8 cellular contexts compared by ENCODE assay signal in the genomic region with DNA sequence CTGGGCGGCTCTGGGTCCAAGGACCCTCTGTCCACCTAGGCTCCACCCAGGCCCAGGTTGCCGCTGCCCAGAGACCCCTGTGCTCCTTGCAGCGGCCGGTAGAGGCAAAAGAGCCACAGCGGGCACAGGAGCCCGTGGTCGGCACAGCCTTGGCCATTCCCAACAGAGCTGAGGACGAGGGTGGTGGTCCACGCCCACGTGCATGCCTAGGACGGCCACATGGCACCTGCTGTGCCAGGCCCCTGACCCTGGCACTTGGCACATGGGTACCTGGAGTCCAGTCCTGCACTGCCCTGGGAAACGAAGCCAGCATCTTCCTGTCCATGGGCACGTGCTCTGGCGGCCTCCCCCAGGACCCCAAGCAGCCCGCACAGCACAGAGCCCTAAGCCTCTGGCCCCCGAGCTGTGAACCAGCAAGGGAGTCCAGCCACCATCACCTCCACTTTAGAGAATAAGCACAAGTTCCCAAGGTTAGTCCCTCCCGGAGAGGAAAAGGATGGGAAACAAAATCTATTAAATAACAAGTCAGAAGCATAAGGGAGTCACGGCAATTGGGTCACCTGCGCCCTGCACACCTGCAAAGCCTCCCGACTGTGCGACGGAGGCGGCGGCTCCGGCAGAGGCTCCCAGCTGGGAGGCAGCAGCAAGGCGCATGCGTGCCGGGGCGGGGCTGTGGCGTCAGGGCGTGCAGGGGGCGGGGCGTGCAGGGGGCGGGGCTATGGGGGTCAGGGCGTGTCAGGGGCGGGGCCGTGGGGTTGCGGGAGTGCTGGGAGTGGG. TPM values are rescaled to one million over a fixed set of nuclear protein-coding genes. Genes with fewer than 3 reads are reported as not detected.
DNase-seq lines count a peak whose midpoint lies in the region; ATAC-seq and TF ChIP-seq lines count a peak whose summit lies in the region.

No MANE protein-coding gene starts in this region.

- H3K4me1 ChIP-seq in body of pancreas = peaks cover 9% of the 10 kb centered on the region

- DNase-seq in Right ventricle myocardium superior (no peak), cardiac septum (ENCODE audit: low spot score) (no peak), SK-N-MC (ENCODE audit: low read depth, low spot score) (no peak), body of pancreas (peak; percentile 60 to 80 (median 63)), lung microvascular endothelial cell (ENCODE audit: low read depth in 2 of 2) (peak; percentile 36 to 39), dedifferentiated amniotic fluid mesenchymal stem cell (ENCODE audit: extremely low spot score) (no peak)
- DNase-seq in stimulated activated CD8-positive, alpha-beta memory T cell treated with anti-CD3 and anti-CD28 coated beads, Interleukin-7, amount 100 ng/mL, for 4 hours (ENCODE audit: low read depth in 2 of 2) = peak; percentile 11 to 42

- TF ChIP-seq CTCF in body of pancreas (IDR thresholded peaks at IDR 0.05) = no peak

- TF ChIP-seq POLR2A in body of pancreas (IDR thresholded peaks at IDR 0.05) = no peak

- no peaks in the 10 kb centered on the region for H3K27me3 ChIP-seq in body of pancreas

- H3K9me3 ChIP-seq in SK-N-MC (ENCODE audit: low read depth, low read length) (no peaks in the 10 kb centered on the region), body of pancreas (no peaks in the 10 kb centered on the region)

- H3K27ac ChIP-seq in SK-N-MC (no peak overlapping the region), body of pancreas (no peak overlapping the region)

- no peak overlapping the region for H3K9ac ChIP-seq in SK-N-MC (ENCODE audit: insufficient read length)

- peak overlapping the region; percentile 76 for H3K4me3 ChIP-seq in SK-N-MC
- no peak overlapping the region for H3K4me3 ChIP-seq in body of pancreas

- H3K36me3 ChIP-seq in SK-N-MC (ENCODE audit: insufficient read depth, low read length) (no peaks in the 10 kb centered on the region), body of pancreas (replicated peaks in 1 of 2; ENCODE audit: insufficient read depth in 1 of 2, low read depth in 2 of 2) (no peaks in the 10 kb centered on the region)

- intact Hi-C loops in Right ventricle myocardium superior (cut with DNase I) = no loop called here
- intact Hi-C loops in cardiac septum (cut with DNase I) = no loop called here
- intact Hi-C loops in body of pancreas (cut with DNase I) = no loop called here

- peak; percentile 64 for ATAC-seq in Right ventricle myocardium superior (ENCODE audit: poor library complexity)
- ATAC-seq in body of pancreas = peak; percentile 72
- ATAC-seq in HG02571 (IDR thresholded peaks at IDR 0.05; ENCODE audit: unreplicated experiment) = no peak

- whole genome bisulfite sequencing in body of pancreas, 2 donors = 52 to 57% methylated on average over 10 to 37 of the region's 38 CpGs

RNA-seq across cellular contexts. Expression of gene STK32C, which starts 59.1 kb away (rescaled TPM):
- 5.9 TPM for total RNA-seq in Right ventricle myocardium superior
- 5.9 TPM for total RNA-seq in cardiac septum
- total RNA-seq in body of pancreas = 1 to 10 TPM in 1 of 2 donors, under 1 TPM in 1; 0.78 to 4.0 TPM
- total RNA-seq in lung microvascular endothelial cell = 5.0 and 10.9 TPM in 2 replicates

Comparison
In these comparisons a context has a peak if more than half of its experiments do, and no peak if none do; other contexts are left out.
1. DNase-seq: peak in body of pancreas (4 of 4), lung microvascular endothelial cell (2 of 2) and stimulated activated CD8-positive, alpha-beta memory T cell treated with anti-CD3 and anti-CD28 coated beads, Interleukin-7, amount 100 ng/mL, for 4 hours (2 of 2); none in Right ventricle myocardium superior (single experiment), cardiac septum (single experiment), SK-N-MC (single experiment) and dedifferentiated amniotic fluid mesenchymal stem cell (single experiment).